In genomic region chr5:149960272-149961185, GRCh38 we compare ENCODE assay signal across 8 cellular contexts. TPM values are rescaled to one million over a fixed set of nuclear protein-coding genes. Genes with fewer than 3 reads are reported as not detected.
DNase-seq lines count a peak whose midpoint lies in the region; ATAC-seq and TF ChIP-seq lines count a peak whose summit lies in the region.

Gene SLC26A2, plus strand, starts transcription at chr5:149960758. Its CDS starts 16,895 bp downstream, at chr5:149977653.

- TF ChIP-seq POLR2A in prostate gland (IDR thresholded peaks at IDR 0.05) = peak; percentile 92

- in situ Hi-C loops in GM13976 (cut with MboI; ENCODE audit: low sequenced_read_pairs, unreplicated experiment) = no loop called here

- H3K9me3 ChIP-seq in left ventricle myocardium inferior (replicated peaks) (no peaks in the 10 kb centered on the region), prostate gland (no peaks in the 10 kb centered on the region)

- H3K27me3 ChIP-seq in left ventricle myocardium inferior (ENCODE audit: low read depth) (no peaks in the 10 kb centered on the region), prostate gland (replicated peaks; ENCODE audit: insufficient read depth) (no peaks in the 10 kb centered on the region)

- TF ChIP-seq CTCF in GM13976 (IDR thresholded peaks at IDR 0.05; ENCODE audit: borderline replicate concordance, control extremely low read depth, extremely low read depth, insufficient read depth, missing control alignments) = no peak
- TF ChIP-seq CTCF in left ventricle myocardium inferior (IDR thresholded peaks at IDR 0.05; ENCODE audit: borderline replicate concordance) = no peak
- peak in 2 of 4 experiments; percentile 2 to 23 for TF ChIP-seq CTCF in prostate gland (IDR thresholded peaks at IDR 0.05)

- intact Hi-C loops in T-helper 1 cell treated with Interleukin-12 subunit alpha and Interleukin-12 subunit beta and Interleukin-4 antibody, amounts not matched to agents 30 ng/mL and 1 ng/mL, for 36 hours (cut with micrococcal nuclease) = loop anchor here (1.0 to 2.0 kb wide), 13 partner anchors 30 to 1811 kb away; partner anchors contain the start of genes CD74, FBXO38, G3BP1 and GM2A
- intact Hi-C loops in left ventricle myocardium inferior (cut with micrococcal nuclease) (loop anchor here (10.0 kb wide), 1 partner anchor 126 kb away; no protein-coding TSS in a partner anchor), prostate gland (cut with DNase I) (loop anchor here (2.0 to 5.0 kb wide), 4 partner anchors 108 to 323 kb away; no protein-coding TSS in a partner anchor)

- H3K36me3 ChIP-seq in left ventricle myocardium inferior (no peaks in the 10 kb centered on the region), prostate gland (no peaks in the 10 kb centered on the region), urinary bladder (ENCODE audit: insufficient read depth) (no peaks in the 10 kb centered on the region)

- 1% methylated on average over 58 of the region's 84 CpGs for WGBS in prostate gland
- under 1% methylated on average over 84 of the region's 84 CpGs for WGBS in urinary bladder

- H3K4me1 ChIP-seq in left ventricle myocardium inferior (peaks cover 22% of the 10 kb centered on the region), prostate gland (replicated peaks) (no peaks in the 10 kb centered on the region), urinary bladder (ENCODE audit: insufficient read depth) (no peaks in the 10 kb centered on the region)

- H3K4me3 ChIP-seq in left ventricle myocardium inferior (peak within 1 kb of the TSS; percentile 80), prostate gland (peak within 1 kb of the TSS; percentile 77), urinary bladder (ENCODE audit: low read depth, low read length) (peak within 1 kb of the TSS; percentile 76)

- H3K27ac ChIP-seq in left ventricle myocardium inferior (replicated peaks) (peak within 1 kb of the TSS; percentile 93), prostate gland (peak within 1 kb of the TSS; percentile 87 to 92), urinary bladder (ENCODE audit: low read depth) (peak within 1 kb of the TSS; percentile 80)

- ATAC-seq in HG02870 (IDR thresholded peaks at IDR 0.05; ENCODE audit: unreplicated experiment) = peak; percentile 98

- DNase-seq in GM13976 (ENCODE audit: low spot score) (peak; percentile 98), NCI-H146 treated with DMSO at 0.1 percent for 48 hours (lab: John Stamatoyannopoulos, UW; ENCODE audit: unreplicated experiment) (peak; percentile 94), amygdala (lab: John Stamatoyannopoulos, UW) (peak; percentile 71 to 99 (median 95)), left ventricle myocardium inferior (peak; percentile 97), prostate gland (ENCODE audit: low spot score) (peak; percentile 99)

RNA-seq across cellular contexts. Expression of gene SLC26A2, which starts in this region (rescaled TPM):
- 11.1 and 12.0 TPM in 2 replicates for total RNA-seq in T-helper 1 cell treated with Interleukin-12 subunit alpha and Interleukin-12 subunit beta and Interleukin-4 antibody, amounts not matched to agents 30 ng/mL and 1 ng/mL, for 36 hours
- total RNA-seq in left ventricle myocardium inferior = 4.1 TPM
- 10 to 100 TPM; 19.4 to 31.0 TPM for total RNA-seq in prostate gland
- 34.9 TPM for total RNA-seq in urinary bladder
- polyA plus RNA-seq in urinary bladder = 5.0 TPM

Comparison
In these comparisons a context has a peak if more than half of its experiments do, and no peak if none do; other contexts are left out.
1. Peak in every context shown above with its lines: DNase-seq, ATAC-seq, H3K4me3 ChIP-seq and H3K27ac ChIP-seq.